Comparison of ENCODE assay signal across 1 cellular context in genomic region chr2:100303744-100304143, GRCh38.
TF ChIP-seq lines count a peak whose summit lies in the region.

No MANE protein-coding gene starts in this region.

TF ChIP-seq in K562, 482 proteins besides CTCF, POLR2A, EP300 and RAD21 (continued from another document):
- TF ChIP-seq TRIM25 (IDR thresholded peaks at IDR 0.05; ENCODE audit: borderline replicate concordance), result no peak
- no peak for TF ChIP-seq SMARCC2 (IDR thresholded peaks at IDR 0.05; ENCODE audit: low read depth)
- TF ChIP-seq L3MBTL2 (IDR thresholded peaks at IDR 0.05), result no peak
- peak in 1 of 2 experiments; percentile 44; a peak in 1 of 3 replicates for TF ChIP-seq CBX3 (IDR thresholded peaks at IDR 0.05; ENCODE audit: borderline replicate concordance in 1 of 2, low read length in 2 of 2)
- TF ChIP-seq, protein P1, sequence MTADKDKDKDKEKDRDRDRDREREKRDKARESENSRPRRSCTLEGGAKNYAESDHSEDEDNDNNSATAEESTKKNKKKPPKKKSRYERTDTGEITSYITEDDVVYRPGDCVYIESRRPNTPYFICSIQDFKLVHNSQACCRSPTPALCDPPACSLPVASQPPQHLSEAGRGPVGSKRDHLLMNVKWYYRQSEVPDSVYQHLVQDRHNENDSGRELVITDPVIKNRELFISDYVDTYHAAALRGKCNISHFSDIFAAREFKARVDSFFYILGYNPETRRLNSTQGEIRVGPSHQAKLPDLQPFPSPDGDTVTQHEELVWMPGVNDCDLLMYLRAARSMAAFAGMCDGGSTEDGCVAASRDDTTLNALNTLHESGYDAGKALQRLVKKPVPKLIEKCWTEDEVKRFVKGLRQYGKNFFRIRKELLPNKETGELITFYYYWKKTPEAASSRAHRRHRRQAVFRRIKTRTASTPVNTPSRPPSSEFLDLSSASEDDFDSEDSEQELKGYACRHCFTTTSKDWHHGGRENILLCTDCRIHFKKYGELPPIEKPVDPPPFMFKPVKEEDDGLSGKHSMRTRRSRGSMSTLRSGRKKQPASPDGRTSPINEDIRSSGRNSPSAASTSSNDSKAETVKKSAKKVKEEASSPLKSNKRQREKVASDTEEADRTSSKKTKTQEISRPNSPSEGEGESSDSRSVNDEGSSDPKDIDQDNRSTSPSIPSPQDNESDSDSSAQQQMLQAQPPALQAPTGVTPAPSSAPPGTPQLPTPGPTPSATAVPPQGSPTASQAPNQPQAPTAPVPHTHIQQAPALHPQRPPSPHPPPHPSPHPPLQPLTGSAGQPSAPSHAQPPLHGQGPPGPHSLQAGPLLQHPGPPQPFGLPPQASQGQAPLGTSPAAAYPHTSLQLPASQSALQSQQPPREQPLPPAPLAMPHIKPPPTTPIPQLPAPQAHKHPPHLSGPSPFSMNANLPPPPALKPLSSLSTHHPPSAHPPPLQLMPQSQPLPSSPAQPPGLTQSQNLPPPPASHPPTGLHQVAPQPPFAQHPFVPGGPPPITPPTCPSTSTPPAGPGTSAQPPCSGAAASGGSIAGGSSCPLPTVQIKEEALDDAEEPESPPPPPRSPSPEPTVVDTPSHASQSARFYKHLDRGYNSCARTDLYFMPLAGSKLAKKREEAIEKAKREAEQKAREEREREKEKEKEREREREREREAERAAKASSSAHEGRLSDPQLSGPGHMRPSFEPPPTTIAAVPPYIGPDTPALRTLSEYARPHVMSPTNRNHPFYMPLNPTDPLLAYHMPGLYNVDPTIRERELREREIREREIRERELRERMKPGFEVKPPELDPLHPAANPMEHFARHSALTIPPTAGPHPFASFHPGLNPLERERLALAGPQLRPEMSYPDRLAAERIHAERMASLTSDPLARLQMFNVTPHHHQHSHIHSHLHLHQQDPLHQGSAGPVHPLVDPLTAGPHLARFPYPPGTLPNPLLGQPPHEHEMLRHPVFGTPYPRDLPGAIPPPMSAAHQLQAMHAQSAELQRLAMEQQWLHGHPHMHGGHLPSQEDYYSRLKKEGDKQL (CRISPR knock-in tag; IDR thresholded peaks at IDR 0.05; ENCODE audit: borderline replicate concordance), result no peak
- TF ChIP-seq SMC3 (conservative IDR thresholded peaks at IDR 0.05; ENCODE audit: insufficient read depth, low read depth, low read length), result no peak
- no peak for TF ChIP-seq BCOR (IDR thresholded peaks at IDR 0.05)
TF ChIP-seq in K562: peak in this region for 3.
